ENCODE assay signal across 24 cellular contexts in genomic region chr18:61883547-61883946, GRCh38.
"Had no signal": no experiment of that assay in that cellular context is flagged by ENCODE, and none has a peak within 500 bp of the region (broad histone marks: within the 10 kb centered on the region; RNA-seq: fewer than 3 reads in every experiment).

No MANE protein-coding gene starts in this region.

- H3K9ac ChIP-seq: parathyroid adenoma had no signal

- DNase-seq: activated B cell treated with CpG ODN at 0.5 μM for 24 hours; activated CD4-positive, alpha-beta T cell treated with anti-CD3 and anti-CD28 coated beads for 4 hours; activated CD4-positive, alpha-beta T cell treated with anti-CD3 and anti-CD28 coated beads, Interleukin-2, amount 50 U/mL, for 48 hours; activated CD8-positive, alpha-beta memory T cell treated with anti-CD3 and anti-CD28 coated beads, Interleukin-2, amount 50 U/mL, for 48 hours; activated naive CD4-positive, alpha-beta T cell treated with Interleukin-2 at 50 U/mL for 16 hours; activated naive CD8-positive, alpha-beta T cell treated with anti-CD3 and anti-CD28 coated beads for 36 hours; activated T-cell treated with anti-CD3 and anti-CD28 coated beads, Interleukin-2, amount 50 U/mL, for 4 hours; effector CD4-positive, alpha-beta T cell; head of caudate nucleus; left cardiac atrium; mesendoderm; naive B cell; right cardiac atrium; stimulated activated CD4-positive, alpha-beta T cell treated with anti-CD3 and anti-CD28 coated beads, Interleukin-1b, Interleukin-23, amount 100 ng/mL, for 48 hours had no signal

- H3K4me3 Mint-ChIP-seq: activated B cell treated with CpG ODN at 0.5 μM for 24 hours; activated naive CD8-positive, alpha-beta T cell treated with anti-CD3 and anti-CD28 coated beads for 36 hours; activated T-cell treated with anti-CD3 and anti-CD28 coated beads, Interleukin-2, amount 50 U/mL, for 4 hours; naive B cell; stimulated activated naive CD8-positive, alpha-beta T cell treated with anti-CD3 and anti-CD28 coated beads, Interleukin-15, Interleukin-2, amounts not matched to agents 100 ng/mL and 50 ng/mL, for 24 hours; T-helper 1 cell treated with Interleukin-12 subunit alpha and Interleukin-12 subunit beta and Interleukin-4 antibody, amounts not matched to agents 30 μg/mL and 1 μg/mL, for 36 hours had no signal

- H3K4me1 ChIP-seq: gastroesophageal sphincter, tibial nerve had no signal

- H3K36me3 Mint-ChIP-seq: activated naive CD8-positive, alpha-beta T cell treated with anti-CD3 and anti-CD28 coated beads for 36 hours; naive B cell had no signal

- H2AFZ ChIP-seq: parathyroid adenoma had no signal

- H3K4me3 ChIP-seq: gastroesophageal sphincter, suprapubic skin, tibial nerve had no signal

- H3K36me3 ChIP-seq: gastroesophageal sphincter, tibial nerve had no signal

- H3K9me3 ChIP-seq: gastroesophageal sphincter, suprapubic skin, tibial nerve had no signal

- H3K27ac ChIP-seq: gastroesophageal sphincter, tibial nerve had no signal

- H3K27ac Mint-ChIP-seq: activated B cell treated with CpG ODN at 0.5 μM for 24 hours; activated naive CD8-positive, alpha-beta T cell treated with anti-CD3 and anti-CD28 coated beads for 36 hours; activated T-helper 2 cell treated with anti-CD3 and anti-CD28 coated beads, Interferon-gamma antibody, Interleukin-2, Interleukin-4, amounts not matched to agents 10 μg/mL and 5 μg/mL and 100 μg/mL, durations not matched to agents 14 hours and 24 hours and 36 hours; naive B cell; stimulated activated naive CD8-positive, alpha-beta T cell treated with anti-CD3 and anti-CD28 coated beads, Interleukin-15, Interleukin-2, amounts not matched to agents 100 ng/mL and 50 ng/mL, for 24 hours; T-helper 1 cell treated with Interleukin-12 subunit alpha and Interleukin-12 subunit beta and Interleukin-4 antibody, amounts not matched to agents 30 μg/mL and 1 μg/mL, for 36 hours had no signal

- ATAC-seq: activated T-cell treated with anti-CD3 and anti-CD28 coated beads, Interleukin-2, amount 50 U/mL, for 4 hours; gastroesophageal sphincter; left cardiac atrium had no signal

- H3K27me3 ChIP-seq: gastroesophageal sphincter, suprapubic skin, tibial nerve had no signal

- FAIRE-seq: endometrium, islet of Langerhans, urothelium cell line had no signal

- H3K9me3 Mint-ChIP-seq: activated B cell treated with CpG ODN at 0.5 μM for 24 hours; activated naive CD8-positive, alpha-beta T cell treated with anti-CD3 and anti-CD28 coated beads for 36 hours; activated T-cell treated with anti-CD3 and anti-CD28 coated beads, Interleukin-2, amount 50 U/mL, for 4 hours; activated T-helper 2 cell treated with anti-CD3 and anti-CD28 coated beads, Interferon-gamma antibody, Interleukin-2, Interleukin-4, amounts not matched to agents 10 μg/mL and 5 μg/mL and 100 μg/mL, durations not matched to agents 14 hours and 24 hours and 36 hours; naive B cell; stimulated activated naive CD8-positive, alpha-beta T cell treated with anti-CD3 and anti-CD28 coated beads, Interleukin-15, Interleukin-2, amounts not matched to agents 100 ng/mL and 50 ng/mL, for 24 hours; T-helper 1 cell treated with Interleukin-12 subunit alpha and Interleukin-12 subunit beta and Interleukin-4 antibody, amounts not matched to agents 30 μg/mL and 1 μg/mL, for 36 hours had no signal

- H3K4me1 Mint-ChIP-seq: activated B cell treated with CpG ODN at 0.5 μM for 24 hours; activated naive CD8-positive, alpha-beta T cell treated with anti-CD3 and anti-CD28 coated beads for 36 hours had no signal

- H3K27me3 Mint-ChIP-seq: stimulated activated naive CD8-positive, alpha-beta T cell treated with anti-CD3 and anti-CD28 coated beads, Interleukin-15, Interleukin-2, amounts not matched to agents 100 ng/mL and 50 ng/mL, for 24 hours had no signal
